ENCODE assay signal across 1 cellular context in the genomic region with DNA sequence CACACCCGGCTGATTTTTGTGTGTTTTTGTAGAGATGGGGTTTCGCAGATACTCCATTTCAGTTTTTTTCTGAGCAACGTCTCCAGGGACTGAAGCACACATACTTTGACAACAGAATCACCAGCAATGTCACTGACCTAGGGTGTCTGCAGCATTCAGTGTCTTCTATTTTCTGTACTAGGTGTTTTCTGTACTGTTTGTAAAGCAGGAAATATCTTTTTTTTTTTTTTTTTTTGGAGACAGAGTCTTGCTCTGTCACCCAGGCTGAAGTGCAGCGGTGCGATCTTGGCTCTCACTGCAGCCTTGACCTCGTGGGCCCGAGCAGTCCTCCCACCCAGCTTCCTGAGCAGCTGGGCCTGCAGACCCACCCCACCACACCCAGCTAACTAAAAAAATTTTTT.
TF ChIP-seq lines count a peak whose summit lies in the region.

No MANE protein-coding gene starts in this region.

TF ChIP-seq in GM12878, 131 proteins besides CTCF, POLR2A, EP300 and RAD21 (continued from another document):
- TF ChIP-seq, protein P1, sequence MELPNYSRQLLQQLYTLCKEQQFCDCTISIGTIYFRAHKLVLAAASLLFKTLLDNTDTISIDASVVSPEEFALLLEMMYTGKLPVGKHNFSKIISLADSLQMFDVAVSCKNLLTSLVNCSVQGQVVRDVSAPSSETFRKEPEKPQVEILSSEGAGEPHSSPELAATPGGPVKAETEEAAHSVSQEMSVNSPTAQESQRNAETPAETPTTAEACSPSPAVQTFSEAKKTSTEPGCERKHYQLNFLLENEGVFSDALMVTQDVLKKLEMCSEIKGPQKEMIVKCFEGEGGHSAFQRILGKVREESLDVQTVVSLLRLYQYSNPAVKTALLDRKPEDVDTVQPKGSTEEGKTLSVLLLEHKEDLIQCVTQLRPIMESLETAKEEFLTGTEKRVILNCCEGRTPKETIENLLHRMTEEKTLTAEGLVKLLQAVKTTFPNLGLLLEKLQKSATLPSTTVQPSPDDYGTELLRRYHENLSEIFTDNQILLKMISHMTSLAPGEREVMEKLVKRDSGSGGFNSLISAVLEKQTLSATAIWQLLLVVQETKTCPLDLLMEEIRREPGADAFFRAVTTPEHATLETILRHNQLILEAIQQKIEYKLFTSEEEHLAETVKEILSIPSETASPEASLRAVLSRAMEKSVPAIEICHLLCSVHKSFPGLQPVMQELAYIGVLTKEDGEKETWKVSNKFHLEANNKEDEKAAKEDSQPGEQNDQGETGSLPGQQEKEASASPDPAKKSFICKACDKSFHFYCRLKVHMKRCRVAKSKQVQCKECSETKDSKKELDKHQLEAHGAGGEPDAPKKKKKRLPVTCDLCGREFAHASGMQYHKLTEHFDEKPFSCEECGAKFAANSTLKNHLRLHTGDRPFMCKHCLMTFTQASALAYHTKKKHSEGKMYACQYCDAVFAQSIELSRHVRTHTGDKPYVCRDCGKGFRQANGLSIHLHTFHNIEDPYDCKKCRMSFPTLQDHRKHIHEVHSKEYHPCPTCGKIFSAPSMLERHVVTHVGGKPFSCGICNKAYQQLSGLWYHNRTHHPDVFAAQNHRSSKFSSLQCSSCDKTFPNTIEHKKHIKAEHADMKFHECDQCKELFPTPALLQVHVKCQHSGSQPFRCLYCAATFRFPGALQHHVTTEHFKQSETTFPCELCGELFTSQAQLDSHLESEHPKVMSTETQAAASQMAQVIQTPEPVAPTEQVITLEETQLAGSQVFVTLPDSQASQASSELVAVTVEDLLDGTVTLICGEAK (IDR thresholded peaks at IDR 0.05; ENCODE audit: borderline replicate concordance): no peak
